ENCODE assay signal across 1 cellular context in the genomic region with DNA sequence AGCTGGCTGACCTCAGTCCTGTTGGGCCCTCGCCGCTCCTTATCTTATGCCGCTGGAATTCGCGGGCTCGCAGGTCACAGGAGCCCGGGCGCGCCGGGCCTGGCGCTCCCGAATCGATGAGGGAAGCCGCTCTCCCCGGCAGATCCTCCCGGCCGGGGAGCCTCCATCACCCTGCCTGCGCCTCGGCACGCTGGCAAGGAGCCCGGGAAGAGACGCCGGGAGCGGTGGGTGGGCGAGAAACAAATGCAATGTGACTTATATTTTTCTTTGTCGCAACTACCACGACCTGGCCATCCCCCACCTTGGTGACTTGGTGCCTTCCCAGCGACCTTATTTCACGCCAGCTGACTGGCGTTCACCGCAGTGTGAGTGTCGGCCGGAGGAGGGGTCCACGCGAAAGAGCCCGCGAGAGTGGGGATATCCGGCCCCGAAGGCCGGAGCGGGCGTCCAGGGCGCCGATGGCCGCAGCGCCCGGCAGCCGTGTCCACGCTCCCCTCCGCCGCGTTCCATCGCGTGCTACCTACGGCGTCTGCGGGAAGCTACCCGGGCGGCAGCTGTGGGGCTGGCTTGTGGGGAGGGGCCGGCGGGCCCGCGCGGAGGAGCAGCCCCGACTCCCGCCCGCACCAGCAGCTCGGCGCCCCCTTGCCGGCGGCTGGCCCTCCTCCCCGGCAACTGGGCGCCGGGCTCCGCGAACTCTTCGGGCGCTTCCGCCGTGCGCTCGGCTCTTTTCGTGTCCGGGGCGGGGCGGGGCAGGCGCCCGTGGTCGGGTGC.
TF ChIP-seq lines count a peak whose summit lies in the region.

No MANE protein-coding gene starts in this region.

TF ChIP-seq in HepG2, 621 proteins besides CTCF, POLR2A, EP300 and RAD21 (continued from another document and continues in another):
- TF ChIP-seq, protein P1, sequence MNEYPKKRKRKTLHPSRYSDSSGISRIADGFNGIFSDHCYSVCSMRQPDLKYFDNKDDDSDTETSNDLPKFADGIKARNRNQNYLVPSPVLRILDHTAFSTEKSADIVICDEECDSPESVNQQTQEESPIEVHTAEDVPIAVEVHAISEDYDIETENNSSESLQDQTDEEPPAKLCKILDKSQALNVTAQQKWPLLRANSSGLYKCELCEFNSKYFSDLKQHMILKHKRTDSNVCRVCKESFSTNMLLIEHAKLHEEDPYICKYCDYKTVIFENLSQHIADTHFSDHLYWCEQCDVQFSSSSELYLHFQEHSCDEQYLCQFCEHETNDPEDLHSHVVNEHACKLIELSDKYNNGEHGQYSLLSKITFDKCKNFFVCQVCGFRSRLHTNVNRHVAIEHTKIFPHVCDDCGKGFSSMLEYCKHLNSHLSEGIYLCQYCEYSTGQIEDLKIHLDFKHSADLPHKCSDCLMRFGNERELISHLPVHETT (CRISPR knock-in tag; conservative IDR thresholded peaks at IDR 0.05), result no peak
- TF ChIP-seq KMT2B (CRISPR knock-in tag; IDR thresholded peaks at IDR 0.05) (peak; percentile 64), ONECUT2 (CRISPR knock-in tag; IDR thresholded peaks at IDR 0.05) (no peak), KLF9 (CRISPR knock-in tag; IDR thresholded peaks at IDR 0.05; ENCODE audit: low read depth) (no peak), ZFAT (CRISPR knock-in tag; conservative IDR thresholded peaks at IDR 0.05) (no peak; the same call in 1 of the 2 replicates), MIXL1 (CRISPR knock-in tag; IDR thresholded peaks at IDR 0.05) (no peak), HMG20B (CRISPR knock-in tag; conservative IDR thresholded peaks at IDR 0.05) (0 out of 2 replicates have a peak, but pooled peaks have one; percentile 20), ZNF550 (CRISPR knock-in tag; IDR thresholded peaks at IDR 0.05; ENCODE audit: borderline replicate concordance) (no peak), RAD51 (IDR thresholded peaks at IDR 0.05; ENCODE audit: borderline replicate concordance) (no peak), SIX1 (CRISPR knock-in tag; IDR thresholded peaks at IDR 0.05; ENCODE audit: borderline replicate concordance) (no peak), EHMT2 (IDR thresholded peaks at IDR 0.05; ENCODE audit: borderline replicate concordance, low read depth, low read length) (no peak), FIP1L1 (IDR thresholded peaks at IDR 0.05; ENCODE audit: borderline replicate concordance, insufficient read depth, low read depth, low read length) (no peak), HNF4A (CRISPR knock-in tag; IDR thresholded peaks at IDR 0.05) (no peak), NRL (CRISPR knock-in tag; IDR thresholded peaks at IDR 0.05; ENCODE audit: borderline replicate concordance) (peak; percentile 74; the same call in 1 of the 2 replicates), TEAD3 (CRISPR knock-in tag; optimal IDR thresholded peaks at IDR 0.05; ENCODE audit: borderline replicate concordance) (peak; percentile 88), ZMAT3 (CRISPR knock-in tag; conservative IDR thresholded peaks at IDR 0.05) (no peak; the same call in 1 of the 2 replicates), BRD4 (CRISPR knock-in tag; IDR thresholded peaks at IDR 0.05) (0 out of 2 replicates have a peak, but pooled peaks have one; percentile 26), PRPF4 (IDR thresholded peaks at IDR 0.05; ENCODE audit: low read depth, low read length, poor library complexity, severe bottlenecking) (no peak), ZNF260 (CRISPR knock-in tag; IDR thresholded peaks at IDR 0.05; ENCODE audit: borderline replicate concordance, low read depth) (no peak), WIZ (CRISPR knock-in tag; IDR thresholded peaks at IDR 0.05) (no peak), MATR3 (CRISPR knock-in tag; IDR thresholded peaks at IDR 0.05) (no peak), NR1H2 (CRISPR knock-in tag; IDR thresholded peaks at IDR 0.05; ENCODE audit: borderline replicate concordance, low read depth) (no peak), POLR2G (IDR thresholded peaks at IDR 0.05; ENCODE audit: low read depth, low read length) (peak; percentile 83), JARID2 (CRISPR knock-in tag; IDR thresholded peaks at IDR 0.05; ENCODE audit: insufficient replicate concordance) (no peak), ZNF230 (CRISPR knock-in tag; IDR thresholded peaks at IDR 0.05) (peak; percentile 75; the same call in 1 of the 2 replicates), HOXA7 (CRISPR knock-in tag; IDR thresholded peaks at IDR 0.05) (no peak), ZKSCAN5 (CRISPR knock-in tag; IDR thresholded peaks at IDR 0.05) (no peak), ZNF766 (CRISPR knock-in tag; IDR thresholded peaks at IDR 0.05; ENCODE audit: borderline replicate concordance) (no peak), ZNF234 (CRISPR knock-in tag; conservative IDR thresholded peaks at IDR 0.05) (no peak), ZNF543 (CRISPR knock-in tag; IDR thresholded peaks at IDR 0.05) (peak; percentile 67; the same call in 1 of the 2 replicates), MBD4 (IDR thresholded peaks at IDR 0.05; ENCODE audit: borderline replicate concordance, low read length) (no peak), ZNF326 (CRISPR knock-in tag; IDR thresholded peaks at IDR 0.05; ENCODE audit: borderline replicate concordance) (no peak), TOE1 (CRISPR knock-in tag; IDR thresholded peaks at IDR 0.05) (no peak; the same call in 1 of the 2 replicates), ZBTB42 (CRISPR knock-in tag; IDR thresholded peaks at IDR 0.05) (0 out of 2 replicates have a peak, but pooled peaks have one; percentile 51)
- TF ChIP-seq, protein P2, sequence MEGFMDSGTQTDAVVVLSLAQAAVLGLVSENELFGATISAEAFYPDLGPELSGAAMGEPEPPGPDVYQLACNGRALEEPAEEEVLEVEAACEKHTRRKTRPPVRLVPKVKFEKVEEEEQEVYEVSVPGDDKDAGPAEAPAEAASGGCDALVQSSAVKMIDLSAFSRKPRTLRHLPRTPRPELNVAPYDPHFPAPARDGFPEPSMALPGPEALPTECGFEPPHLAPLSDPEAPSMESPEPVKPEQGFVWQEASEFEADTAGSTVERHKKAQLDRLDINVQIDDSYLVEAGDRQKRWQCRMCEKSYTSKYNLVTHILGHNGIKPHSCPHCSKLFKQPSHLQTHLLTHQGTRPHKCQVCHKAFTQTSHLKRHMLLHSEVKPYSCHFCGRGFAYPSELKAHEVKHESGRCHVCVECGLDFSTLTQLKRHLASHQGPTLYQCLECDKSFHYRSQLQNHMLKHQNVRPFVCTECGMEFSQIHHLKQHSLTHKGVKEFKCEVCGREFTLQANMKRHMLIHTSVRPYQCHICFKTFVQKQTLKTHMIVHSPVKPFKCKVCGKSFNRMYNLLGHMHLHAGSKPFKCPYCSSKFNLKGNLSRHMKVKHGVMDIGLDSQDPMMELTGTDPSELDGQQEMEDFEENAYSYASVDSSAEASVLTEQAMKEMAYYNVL (CRISPR knock-in tag; IDR thresholded peaks at IDR 0.05; ENCODE audit: borderline replicate concordance), result peak; percentile 54; the same call in 1 of the 2 replicates
- TF ChIP-seq, protein P3, sequence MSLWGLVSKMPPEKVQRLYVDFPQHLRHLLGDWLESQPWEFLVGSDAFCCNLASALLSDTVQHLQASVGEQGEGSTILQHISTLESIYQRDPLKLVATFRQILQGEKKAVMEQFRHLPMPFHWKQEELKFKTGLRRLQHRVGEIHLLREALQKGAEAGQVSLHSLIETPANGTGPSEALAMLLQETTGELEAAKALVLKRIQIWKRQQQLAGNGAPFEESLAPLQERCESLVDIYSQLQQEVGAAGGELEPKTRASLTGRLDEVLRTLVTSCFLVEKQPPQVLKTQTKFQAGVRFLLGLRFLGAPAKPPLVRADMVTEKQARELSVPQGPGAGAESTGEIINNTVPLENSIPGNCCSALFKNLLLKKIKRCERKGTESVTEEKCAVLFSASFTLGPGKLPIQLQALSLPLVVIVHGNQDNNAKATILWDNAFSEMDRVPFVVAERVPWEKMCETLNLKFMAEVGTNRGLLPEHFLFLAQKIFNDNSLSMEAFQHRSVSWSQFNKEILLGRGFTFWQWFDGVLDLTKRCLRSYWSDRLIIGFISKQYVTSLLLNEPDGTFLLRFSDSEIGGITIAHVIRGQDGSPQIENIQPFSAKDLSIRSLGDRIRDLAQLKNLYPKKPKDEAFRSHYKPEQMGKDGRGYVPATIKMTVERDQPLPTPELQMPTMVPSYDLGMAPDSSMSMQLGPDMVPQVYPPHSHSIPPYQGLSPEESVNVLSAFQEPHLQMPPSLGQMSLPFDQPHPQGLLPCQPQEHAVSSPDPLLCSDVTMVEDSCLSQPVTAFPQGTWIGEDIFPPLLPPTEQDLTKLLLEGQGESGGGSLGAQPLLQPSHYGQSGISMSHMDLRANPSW (CRISPR knock-in tag; IDR thresholded peaks at IDR 0.05; ENCODE audit: borderline replicate concordance), result no peak
- TF ChIP-seq, protein P4, sequence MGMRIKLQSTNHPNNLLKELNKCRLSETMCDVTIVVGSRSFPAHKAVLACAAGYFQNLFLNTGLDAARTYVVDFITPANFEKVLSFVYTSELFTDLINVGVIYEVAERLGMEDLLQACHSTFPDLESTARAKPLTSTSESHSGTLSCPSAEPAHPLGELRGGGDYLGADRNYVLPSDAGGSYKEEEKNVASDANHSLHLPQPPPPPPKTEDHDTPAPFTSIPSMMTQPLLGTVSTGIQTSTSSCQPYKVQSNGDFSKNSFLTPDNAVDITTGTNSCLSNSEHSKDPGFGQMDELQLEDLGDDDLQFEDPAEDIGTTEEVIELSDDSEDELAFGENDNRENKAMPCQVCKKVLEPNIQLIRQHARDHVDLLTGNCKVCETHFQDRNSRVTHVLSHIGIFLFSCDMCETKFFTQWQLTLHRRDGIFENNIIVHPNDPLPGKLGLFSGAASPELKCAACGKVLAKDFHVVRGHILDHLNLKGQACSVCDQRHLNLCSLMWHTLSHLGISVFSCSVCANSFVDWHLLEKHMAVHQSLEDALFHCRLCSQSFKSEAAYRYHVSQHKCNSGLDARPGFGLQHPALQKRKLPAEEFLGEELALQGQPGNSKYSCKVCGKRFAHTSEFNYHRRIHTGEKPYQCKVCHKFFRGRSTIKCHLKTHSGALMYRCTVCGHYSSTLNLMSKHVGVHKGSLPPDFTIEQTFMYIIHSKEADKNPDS (CRISPR knock-in tag; IDR thresholded peaks at IDR 0.05), result no peak
- TF ChIP-seq, protein P5, sequence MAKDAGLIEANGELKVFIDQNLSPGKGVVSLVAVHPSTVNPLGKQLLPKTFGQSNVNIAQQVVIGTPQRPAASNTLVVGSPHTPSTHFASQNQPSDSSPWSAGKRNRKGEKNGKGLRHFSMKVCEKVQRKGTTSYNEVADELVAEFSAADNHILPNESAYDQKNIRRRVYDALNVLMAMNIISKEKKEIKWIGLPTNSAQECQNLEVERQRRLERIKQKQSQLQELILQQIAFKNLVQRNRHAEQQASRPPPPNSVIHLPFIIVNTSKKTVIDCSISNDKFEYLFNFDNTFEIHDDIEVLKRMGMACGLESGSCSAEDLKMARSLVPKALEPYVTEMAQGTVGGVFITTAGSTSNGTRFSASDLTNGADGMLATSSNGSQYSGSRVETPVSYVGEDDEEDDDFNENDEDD (CRISPR knock-in tag; IDR thresholded peaks at IDR 0.05; ENCODE audit: borderline replicate concordance), result peak; percentile 51; the same call in 1 of the 2 replicates
- TF ChIP-seq, protein P6, sequence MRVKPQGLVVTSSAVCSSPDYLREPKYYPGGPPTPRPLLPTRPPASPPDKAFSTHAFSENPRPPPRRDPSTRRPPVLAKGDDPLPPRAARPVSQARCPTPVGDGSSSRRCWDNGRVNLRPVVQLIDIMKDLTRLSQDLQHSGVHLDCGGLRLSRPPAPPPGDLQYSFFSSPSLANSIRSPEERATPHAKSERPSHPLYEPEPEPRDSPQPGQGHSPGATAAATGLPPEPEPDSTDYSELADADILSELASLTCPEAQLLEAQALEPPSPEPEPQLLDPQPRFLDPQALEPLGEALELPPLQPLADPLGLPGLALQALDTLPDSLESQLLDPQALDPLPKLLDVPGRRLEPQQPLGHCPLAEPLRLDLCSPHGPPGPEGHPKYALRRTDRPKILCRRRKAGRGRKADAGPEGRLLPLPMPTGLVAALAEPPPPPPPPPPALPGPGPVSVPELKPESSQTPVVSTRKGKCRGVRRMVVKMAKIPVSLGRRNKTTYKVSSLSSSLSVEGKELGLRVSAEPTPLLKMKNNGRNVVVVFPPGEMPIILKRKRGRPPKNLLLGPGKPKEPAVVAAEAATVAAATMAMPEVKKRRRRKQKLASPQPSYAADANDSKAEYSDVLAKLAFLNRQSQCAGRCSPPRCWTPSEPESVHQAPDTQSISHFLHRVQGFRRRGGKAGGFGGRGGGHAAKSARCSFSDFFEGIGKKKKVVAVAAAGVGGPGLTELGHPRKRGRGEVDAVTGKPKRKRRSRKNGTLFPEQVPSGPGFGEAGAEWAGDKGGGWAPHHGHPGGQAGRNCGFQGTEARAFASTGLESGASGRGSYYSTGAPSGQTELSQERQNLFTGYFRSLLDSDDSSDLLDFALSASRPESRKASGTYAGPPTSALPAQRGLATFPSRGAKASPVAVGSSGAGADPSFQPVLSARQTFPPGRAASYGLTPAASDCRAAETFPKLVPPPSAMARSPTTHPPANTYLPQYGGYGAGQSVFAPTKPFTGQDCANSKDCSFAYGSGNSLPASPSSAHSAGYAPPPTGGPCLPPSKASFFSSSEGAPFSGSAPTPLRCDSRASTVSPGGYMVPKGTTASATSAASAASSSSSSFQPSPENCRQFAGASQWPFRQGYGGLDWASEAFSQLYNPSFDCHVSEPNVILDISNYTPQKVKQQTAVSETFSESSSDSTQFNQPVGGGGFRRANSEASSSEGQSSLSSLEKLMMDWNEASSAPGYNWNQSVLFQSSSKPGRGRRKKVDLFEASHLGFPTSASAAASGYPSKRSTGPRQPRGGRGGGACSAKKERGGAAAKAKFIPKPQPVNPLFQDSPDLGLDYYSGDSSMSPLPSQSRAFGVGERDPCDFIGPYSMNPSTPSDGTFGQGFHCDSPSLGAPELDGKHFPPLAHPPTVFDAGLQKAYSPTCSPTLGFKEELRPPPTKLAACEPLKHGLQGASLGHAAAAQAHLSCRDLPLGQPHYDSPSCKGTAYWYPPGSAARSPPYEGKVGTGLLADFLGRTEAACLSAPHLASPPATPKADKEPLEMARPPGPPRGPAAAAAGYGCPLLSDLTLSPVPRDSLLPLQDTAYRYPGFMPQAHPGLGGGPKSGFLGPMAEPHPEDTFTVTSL (CRISPR knock-in tag; IDR thresholded peaks at IDR 0.05; ENCODE audit: borderline replicate concordance), result no peak; the same call in 1 of the 2 replicates
- TF ChIP-seq, protein P7, sequence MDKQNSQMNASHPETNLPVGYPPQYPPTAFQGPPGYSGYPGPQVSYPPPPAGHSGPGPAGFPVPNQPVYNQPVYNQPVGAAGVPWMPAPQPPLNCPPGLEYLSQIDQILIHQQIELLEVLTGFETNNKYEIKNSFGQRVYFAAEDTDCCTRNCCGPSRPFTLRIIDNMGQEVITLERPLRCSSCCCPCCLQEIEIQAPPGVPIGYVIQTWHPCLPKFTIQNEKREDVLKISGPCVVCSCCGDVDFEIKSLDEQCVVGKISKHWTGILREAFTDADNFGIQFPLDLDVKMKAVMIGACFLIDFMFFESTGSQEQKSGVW (CRISPR knock-in tag; IDR thresholded peaks at IDR 0.05; ENCODE audit: borderline replicate concordance), result no peak
